Comparison of ENCODE assay signal across 17 cellular contexts in genomic region chr6:106763361-106763760, GRCh38.
"Had no signal": no experiment of that assay in that cellular context is flagged by ENCODE, and none has a peak within 500 bp of the region (broad histone marks: within the 10 kb centered on the region; RNA-seq: fewer than 3 reads in every experiment).

No MANE protein-coding gene starts in this region.

- H3K4me3 Mint-ChIP-seq: effector memory CD8-positive, alpha-beta T cell; naive thymus-derived CD4-positive, alpha-beta T cell; stimulated activated naive B cell treated with anti-CD40 and anti-IgM and Interleukin-4, amounts not matched to agents 10 μg/mL and 1 μg/mL and 100 μg/mL, for 72 hours; stimulated activated naive CD8-positive, alpha-beta T cell treated with anti-CD3 and anti-CD28 coated beads, Interleukin-15, amount 100 ng/mL, for 72 hours had no signal

- H3K27ac Mint-ChIP-seq: effector memory CD8-positive, alpha-beta T cell; stimulated activated naive B cell treated with anti-CD40 and anti-IgM and Interleukin-4, amounts not matched to agents 10 μg/mL and 1 μg/mL and 100 μg/mL, for 72 hours; stimulated activated naive CD8-positive, alpha-beta T cell treated with anti-CD3 and anti-CD28 coated beads, Interleukin-15, amount 100 ng/mL, for 72 hours had no signal

- H3K9me3 ChIP-seq: esophagus squamous epithelium, neutrophil had no signal

- H3K4me1 ChIP-seq: spleen had no signal

- H3K4me3 ChIP-seq: esophagus squamous epithelium, spleen had no signal

- DNase-seq: effector memory CD8-positive, alpha-beta T cell; esophagus squamous epithelium; foreskin fibroblast; mammary epithelial cell; naive thymus-derived CD4-positive, alpha-beta T cell; posterior cingulate gyrus; spleen; stimulated activated CD4-positive, alpha-beta T cell treated with anti-CD3 and anti-CD28 coated beads, Interleukin-15, amount 100 ng/mL, for 24 hours; stimulated activated CD4-positive, alpha-beta T cell treated with anti-CD3 and anti-CD28 coated beads, Interleukin-2, amount 100 ng/mL, for 24 hours; stimulated activated CD4-positive, alpha-beta T cell treated with anti-CD3 and anti-CD28 coated beads, Interleukin-4, amount 100 ng/mL, for 4 hours; stimulated activated naive B cell treated with anti-CD40 and anti-IgM and Interleukin-4, amounts not matched to agents 10 μg/mL and 1 μg/mL and 100 μg/mL, for 72 hours; stimulated activated naive CD8-positive, alpha-beta T cell treated with anti-CD3 and anti-CD28 coated beads, Interleukin-15, amount 100 ng/mL, for 72 hours; substantia nigra; trophoblast cell had no signal

- H3K4me1 Mint-ChIP-seq: naive thymus-derived CD4-positive, alpha-beta T cell; stimulated activated naive B cell treated with anti-CD40 and anti-IgM and Interleukin-4, amounts not matched to agents 10 μg/mL and 1 μg/mL and 100 μg/mL, for 72 hours; stimulated activated naive CD8-positive, alpha-beta T cell treated with anti-CD3 and anti-CD28 coated beads, Interleukin-15, amount 100 ng/mL, for 72 hours had no signal

- H3K27me3 ChIP-seq: esophagus squamous epithelium, neutrophil, spleen had no signal

- H3K36me3 ChIP-seq: esophagus squamous epithelium, neutrophil, spleen had no signal

- H3K27me3 Mint-ChIP-seq: effector memory CD8-positive, alpha-beta T cell; stimulated activated naive B cell treated with anti-CD40 and anti-IgM and Interleukin-4, amounts not matched to agents 10 μg/mL and 1 μg/mL and 100 μg/mL, for 72 hours; stimulated activated naive CD8-positive, alpha-beta T cell treated with anti-CD3 and anti-CD28 coated beads, Interleukin-15, amount 100 ng/mL, for 72 hours had no signal

- ATAC-seq: effector memory CD8-positive, alpha-beta T cell; naive thymus-derived CD4-positive, alpha-beta T cell; sciatic nerve; stimulated activated naive CD8-positive, alpha-beta T cell treated with anti-CD3 and anti-CD28 coated beads, Interleukin-15, amount 100 ng/mL, for 72 hours had no signal

- H3K9me3 Mint-ChIP-seq: effector memory CD8-positive, alpha-beta T cell had no signal

- H3K27ac ChIP-seq: epithelial cell of prostate, esophagus squamous epithelium, neutrophil, spleen had no signal
